ENCODE assay signal across 14 cellular contexts in the genomic region with DNA sequence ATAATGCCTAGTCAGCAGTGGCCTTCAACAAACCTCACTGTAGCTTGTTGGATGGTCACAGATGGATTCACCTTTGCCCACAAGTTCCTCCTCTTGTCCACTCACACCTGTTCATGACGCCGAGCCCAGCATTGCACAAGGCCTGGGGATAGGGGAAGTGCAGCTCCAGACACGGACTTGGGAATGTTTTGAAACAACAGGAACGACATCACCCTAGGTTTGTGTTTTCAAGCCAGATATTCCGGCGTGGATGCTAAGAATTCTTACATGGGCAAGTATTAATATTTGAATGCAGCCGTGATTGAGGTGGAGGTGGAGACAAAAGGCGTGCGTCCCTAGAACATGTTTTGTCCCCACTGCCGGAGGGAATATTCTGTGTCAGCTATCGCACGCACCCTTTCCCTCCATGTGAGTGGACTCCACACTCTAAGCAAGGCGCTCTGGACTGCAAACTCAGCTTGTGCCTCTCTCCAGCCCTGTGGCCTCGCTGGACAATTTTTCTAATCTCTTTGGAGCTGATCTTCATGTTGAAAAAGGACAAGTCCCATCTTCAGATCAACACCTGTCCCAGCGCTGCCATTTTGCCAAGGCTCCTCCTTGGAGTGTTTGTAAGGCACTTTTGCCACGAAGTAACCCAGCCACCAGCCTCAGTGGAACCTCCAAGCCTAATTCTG. TPM values are rescaled to one million over a fixed set of nuclear protein-coding genes. Genes with fewer than 3 reads are reported as not detected.
DNase-seq lines count a peak whose midpoint lies in the region; ATAC-seq, FAIRE-seq and TF ChIP-seq lines count a peak whose summit lies in the region.
"Had no signal": no experiment of that assay in that cellular context is flagged by ENCODE, and none has a peak within 500 bp of the region (broad histone marks: within the 10 kb centered on the region; RNA-seq: fewer than 3 reads in every experiment).

No MANE protein-coding gene starts in this region.

- no peak overlapping the region for H3K9ac ChIP-seq in H1 (replicated peaks in 1 of 4; ENCODE audit: extremely low read depth in 1 of 4, low read depth in 3 of 4, low read length in 3 of 4)
- no peak overlapping the region for H3K9ac ChIP-seq in parathyroid adenoma

- H4K91ac ChIP-seq in H1 (replicated peaks; ENCODE audit: insufficient read length, low read length) = no peak overlapping the region

- no TSS peak for BruUV-seq in PC-9 (replicated peaks; lab: Mats Ljungman, UMichigan)

- H3K36me3 Mint-ChIP-seq in T-helper 2 cell treated with Interferon-gamma antibody and Interleukin-4, amounts not matched to agents 5 μg/mL and 100 μg/mL, for 36 hours (ENCODE audit: low read depth) = peaks cover 17% of the 10 kb centered on the region

- H4K20me1 ChIP-seq in PC-9 (ENCODE audit: insufficient read depth) (no peaks in the 10 kb centered on the region), H1 (replicated peaks in 1 of 2; ENCODE audit: control insufficient read depth in 1 of 2, insufficient read depth in 2 of 2, low read length in 2 of 2) (no peaks in the 10 kb centered on the region)

- H2BK20ac ChIP-seq in H1 (ENCODE audit: low read length) = no peak overlapping the region

- peaks cover 13% of the 10 kb centered on the region; the same call in 1 of the 2 replicates for H3F3A ChIP-seq in PC-9 (ENCODE audit: insufficient read depth, low read depth)

- H3K4me1 ChIP-seq in PC-9 (replicated peaks; ENCODE audit: insufficient read depth) (peaks cover 38% of the 10 kb centered on the region), H1 (replicated peaks in 1 of 4; ENCODE audit: control insufficient read depth in 3 of 4, insufficient read depth in 4 of 4, low read length in 3 of 4) (peaks cover 6 to 20% (median 11%) of the 10 kb centered on the region in 4 experiments), parathyroid adenoma (peaks cover 14% of the 10 kb centered on the region), gastroesophageal sphincter (peaks cover 0 to 42% (median 16%) of the 10 kb centered on the region in 3 donors)

- H2BK120ac ChIP-seq in H1 (replicated peaks; ENCODE audit: low read depth, low read length) = no peak overlapping the region

- no peak overlapping the region for H3K18ac ChIP-seq in H1 (ENCODE audit: extremely low read depth, low read length)

- H3K9me2 ChIP-seq in PC-9 (ENCODE audit: insufficient read depth) = no peaks in the 10 kb centered on the region; the same call in 1 of the 2 replicates

- peaks cover 26% of the 10 kb centered on the region for H3K79me2 ChIP-seq in PC-9 (ENCODE audit: low read depth)
- H3K79me2 ChIP-seq in H1 (ENCODE audit: control insufficient read depth in 1 of 2, insufficient read depth in 2 of 2, low read length in 2 of 2) = peaks cover 7 to 25% of the 10 kb centered on the region in 2 experiments
- peaks cover 15% of the 10 kb centered on the region for H3K79me2 ChIP-seq in parathyroid adenoma

- no peak overlapping the region for H3K56ac ChIP-seq in H1 (replicated peaks; ENCODE audit: insufficient read length, low read depth, low read length)

- no peak for TF ChIP-seq EP300 in H1 (IDR thresholded peaks at IDR 0.05; ENCODE audit: borderline replicate concordance in 1 of 2, low read depth in 2 of 2, low read length in 2 of 2)
- TF ChIP-seq EP300 in gastroesophageal sphincter (IDR thresholded peaks at IDR 0.05) = no peak

- H3K14ac ChIP-seq in H1 (ENCODE audit: insufficient read length) = no peak overlapping the region

- TF ChIP-seq CTCF in PC-9 (conservative IDR thresholded peaks at IDR 0.05) (no peak), H1 (IDR thresholded peaks at IDR 0.05; ENCODE audit: control extremely low read depth in 1 of 3, insufficient read depth in 1 of 3, low read depth in 1 of 3, low read length in 3 of 3) (no peak), parathyroid adenoma (IDR thresholded peaks at IDR 0.05) (no peak), gastroesophageal sphincter (IDR thresholded peaks at IDR 0.05) (no peak)

- POLR2A ChIA-PET in PC-9 (lab: Charles Lee; ENCODE audit: unreplicated experiment) = no interaction called here
- POLR2A ChIA-PET in H1 (lab: Charles Lee; ENCODE audit: partially characterized antibody) = interaction anchor here (0.6 to 1.5 kb wide), 5 partner anchors 10 to 168 kb away, joined by 3 to 5 read pairs (median 3); no protein-coding TSS in a partner anchor

- intact Hi-C loops in PC-9 (cut with micrococcal nuclease; ENCODE audit: unreplicated experiment) = loop anchor here (5.0 kb wide), 2 partner anchors 77 to 492 kb away; no protein-coding TSS in a partner anchor

- H3K23ac ChIP-seq in H1 (ENCODE audit: insufficient read length) = no peak overlapping the region

- no peak for FAIRE-seq in H1 (lab: Jason Lieb, UNC)

- peak overlapping the region; percentile 75; the same call in 1 of the 2 replicates for H3K4me3 ChIP-seq in PC-9
- H3K4me3 ChIP-seq in H1 (ENCODE audit: extremely low read depth in 1 of 4, insufficient read depth in 2 of 4, low read depth in 3 of 4, low read length in 4 of 4) = no peak overlapping the region
- no peak overlapping the region for H3K4me3 ChIP-seq in parathyroid adenoma (ENCODE audit: low read depth, low read length)
- H3K4me3 ChIP-seq in gastroesophageal sphincter = no peak overlapping the region

- H2AFZ ChIP-seq in PC-9 (peak overlapping the region; percentile 65; the same call in 1 of the 2 replicates), H1 (ENCODE audit: low read length) (peak overlapping the region; percentile 31; the same call in 1 of the 2 replicates), parathyroid adenoma (peak overlapping the region; percentile 34)

- H2BK5ac ChIP-seq in H1 (ENCODE audit: low read depth, low read length) = 0 out of 2 replicates have a peak overlapping the region, but pooled peaks have one; percentile 2

- H3K27ac Mint-ChIP-seq in T-helper 2 cell treated with Interferon-gamma antibody and Interleukin-4, amounts not matched to agents 5 μg/mL and 100 μg/mL, for 36 hours = no peak overlapping the region

- H4K5ac ChIP-seq in H1 (ENCODE audit: insufficient read length, low read depth, low read length) = no peak overlapping the region

- no peak for TF ChIP-seq POLR2A in H1 (IDR thresholded peaks at IDR 0.05; ENCODE audit: control extremely low read depth in 1 of 2, low read depth in 2 of 2, low read length in 2 of 2)
- TF ChIP-seq POLR2A in gastroesophageal sphincter (IDR thresholded peaks at IDR 0.05) = no peak

- no peak for DNase-seq in T-helper 2 cell treated with Interferon-gamma antibody and Interleukin-4, amounts not matched to agents 5 μg/mL and 100 μg/mL, for 36 hours (ENCODE audit: low spot score)
- no peak for DNase-seq in T-helper 2 cell
- peak in 1 of 2 experiments; percentile 36 for DNase-seq in PC-9
- no peak for DNase-seq in H1 (ENCODE audit: low read depth in 1 of 2, low spot score in 2 of 2)
- no peak for DNase-seq in HT-29 (ENCODE audit: low spot score)
- DNase-seq: 8988T, NCI-H2107, T-helper 1 cell had no signal

- H3K27me3 ChIP-seq in PC-9 (ENCODE audit: insufficient read depth, low read depth) (no peaks in the 10 kb centered on the region), H1 (replicated peaks in 1 of 4; ENCODE audit: control insufficient read depth in 3 of 4, extremely low read depth in 1 of 4, insufficient read depth in 3 of 4, low read length in 3 of 4) (no peaks in the 10 kb centered on the region), parathyroid adenoma (ENCODE audit: control insufficient read depth, insufficient read depth, low read length) (no peaks in the 10 kb centered on the region), gastroesophageal sphincter (no peaks in the 10 kb centered on the region)

- TF ChIP-seq RAD21 in H1 (IDR thresholded peaks at IDR 0.05 in 1 of 2, conservative IDR thresholded peaks at IDR 0.05 in 1 of 2; ENCODE audit: low read depth in 2 of 2, low read length in 2 of 2) = no peak

- 89% methylated on average over 16 of the region's 16 CpGs; no CpG with 5 or more reads in 1 of the 2 experiments for WGBS in H1 (ENCODE audit: extremely low coverage in 1 of 2, insufficient coverage in 1 of 2, insufficient read length in 1 of 2, insufficient replicate concordance in 2 of 2, low coverage in 1 of 2, low lambda C conversion rate in 2 of 2, missing lambda C conversion rate in 1 of 2), 2 experiments
- 71 to 82% methylated on average over 4 to 16 of the region's 16 CpGs for WGBS in gastroesophageal sphincter (ENCODE audit: low coverage in 1 of 2), 2 donors

- 0 out of 2 replicates have a peak overlapping the region, but pooled peaks have one; percentile 65 for H2AK5ac ChIP-seq in H1 (ENCODE audit: low read depth, low read length)

- CTCF ChIA-PET in PC-9 (lab: Charles Lee) = no interaction called here
- CTCF ChIA-PET in H1 (lab: Charles Lee; ENCODE audit: partially characterized antibody) = interaction anchor here (0.6 to 1.5 kb wide), 10 partner anchors 9 to 1341 kb away, joined by 3 to 5 read pairs (median 3); no protein-coding TSS in a partner anchor

- H3K9me3 ChIP-seq in PC-9 (ENCODE audit: insufficient read depth, low read depth) (no peaks in the 10 kb centered on the region), H1 (ENCODE audit: insufficient read depth in 2 of 2, low read depth in 1 of 2, low read length in 1 of 2) (no peaks in the 10 kb centered on the region), parathyroid adenoma (ENCODE audit: control insufficient read depth, low read length) (no peaks in the 10 kb centered on the region), gastroesophageal sphincter (no peaks in the 10 kb centered on the region)

- H2BK15ac ChIP-seq in H1 (ENCODE audit: low read length) = 0 out of 2 replicates have a peak overlapping the region, but pooled peaks have one; percentile 88

- H3K9me3 Mint-ChIP-seq in T-helper 2 cell treated with Interferon-gamma antibody and Interleukin-4, amounts not matched to agents 5 μg/mL and 100 μg/mL, for 36 hours = no peaks in the 10 kb centered on the region

- no peak overlapping the region for H3K4ac ChIP-seq in H1 (replicated peaks; ENCODE audit: insufficient read length, low read depth, low read length)

- ATAC-seq in gastroesophageal sphincter = no peak
- ATAC-seq in HG02973 (IDR thresholded peaks at IDR 0.05; ENCODE audit: unreplicated experiment) = no peak

- no peak overlapping the region for H4K8ac ChIP-seq in H1 (ENCODE audit: extremely low read depth, insufficient read depth, low read length)

- peak overlapping the region; percentile 77 for H3K27ac ChIP-seq in PC-9
- H3K27ac ChIP-seq in H1 (ENCODE audit: low read depth, low read length) = no peak overlapping the region; the same call in 1 of the 2 replicates
- no peak overlapping the region for H3K27ac ChIP-seq in parathyroid adenoma
- no peak overlapping the region for H3K27ac ChIP-seq in gastroesophageal sphincter

- peaks cover 9% of the 10 kb centered on the region; the same call in 1 of the 2 replicates for H3K79me1 ChIP-seq in H1 (ENCODE audit: low read depth, low read length)

- peaks cover 9% of the 10 kb centered on the region for H3K23me2 ChIP-seq in H1 (ENCODE audit: low read depth, low read length)

- H3K4me1 Mint-ChIP-seq in T-helper 2 cell treated with Interferon-gamma antibody and Interleukin-4, amounts not matched to agents 5 μg/mL and 100 μg/mL, for 36 hours (ENCODE audit: low read depth) = peaks cover 31% of the 10 kb centered on the region

- no peak overlapping the region for H2BK12ac ChIP-seq in H1 (ENCODE audit: low read depth, low read length)

- peak overlapping the region; percentile 25 for H3K4me3 Mint-ChIP-seq in T-helper 2 cell treated with Interferon-gamma antibody and Interleukin-4, amounts not matched to agents 5 μg/mL and 100 μg/mL, for 36 hours

- H3K36me3 ChIP-seq in PC-9 (ENCODE audit: low read depth) = no peaks in the 10 kb centered on the region
- peaks cover 0 to 9% (median 0%) of the 10 kb centered on the region in 4 experiments; a peak in 2 of 8 replicates for H3K36me3 ChIP-seq in H1 (ENCODE audit: control insufficient read depth in 2 of 4, insufficient read depth in 4 of 4, low read length in 3 of 4)
- no peaks in the 10 kb centered on the region for H3K36me3 ChIP-seq in parathyroid adenoma (ENCODE audit: control insufficient read depth, insufficient read depth, low read length)
- peaks cover 0 to 2% of the 10 kb centered on the region in 2 donors for H3K36me3 ChIP-seq in gastroesophageal sphincter

- H3K4me2 ChIP-seq in PC-9 (peak overlapping the region; percentile 77), H1 (ENCODE audit: insufficient read depth in 1 of 2, low read depth in 2 of 2, low read length in 2 of 2) (no peak overlapping the region), parathyroid adenoma (ENCODE audit: low read length) (no peak overlapping the region)

- no peaks in the 10 kb centered on the region for H3K27me3 Mint-ChIP-seq in T-helper 2 cell treated with Interferon-gamma antibody and Interleukin-4, amounts not matched to agents 5 μg/mL and 100 μg/mL, for 36 hours (ENCODE audit: low read depth)

RNA-seq across cellular contexts. Expression of a gene that starts 2.0 kb away (rescaled TPM):
- total RNA-seq in PC-9 (2021) (60.9 and 73.2 TPM in 2 replicates), gastroesophageal sphincter (10 to 100 TPM; 17.1 to 33.1 (median 24.2) TPM)
- 39.3 and 39.8 TPM in 2 replicates for total RNA-seq in H1 (2021; fragmentation: NEBNext Ultra II Directional; extraction: Animal tissue kit (Norgen Biotek cat#: 25700))
- 25.8 and 29.0 TPM in 2 replicates for polyA plus RNA-seq in H1 (2011; rRNA removed)
- 33.5 TPM for polyA plus RNA-seq in H1 (2011; cell fraction: cytosol; rRNA removed)
- 65.3 TPM for polyA plus RNA-seq in H1 (2011; cell fraction: nucleus; rRNA removed)
- polyA plus RNA-seq in H1 (2012, experiment 1 of 2) = 20.1 to 25.9 TPM (median 23.8 TPM) in 4 replicates
- polyA plus RNA-seq in H1 (2012, experiment 2 of 2) = 21.4 TPM
- polyA plus RNA-seq in H1 (2013, experiment 1 of 2) = 20.6 TPM
- 21.1 TPM for polyA plus RNA-seq in H1 (2013, experiment 2 of 2)
- polyA minus RNA-seq in H1 (2011; rRNA and poly(A)+ RNA removed) = 45.5 and 52.3 TPM in 2 replicates
- 25.0 TPM for polyA minus RNA-seq in H1 (2011; cell fraction: cytosol; rRNA and poly(A)+ RNA removed)
- polyA minus RNA-seq in H1 (2011; cell fraction: nucleus; rRNA and poly(A)+ RNA removed) = 52.7 TPM
- 19.5 and 22.8 TPM in 2 replicates for total RNA-seq in HT-29 (2014; rRNA removed; shearing (Covaris generic))

RNA-seq across cellular contexts. Expression of a gene that starts 12.9 kb away (rescaled TPM):
- total RNA-seq in PC-9 (2021) (0.05 and 0.26 TPM in 2 replicates), gastroesophageal sphincter (not detected)
- not detected in 2 replicates for total RNA-seq in H1 (2021; fragmentation: NEBNext Ultra II Directional; extraction: Animal tissue kit (Norgen Biotek cat#: 25700))
- polyA plus RNA-seq in H1 (2011; rRNA removed) = not detected in 2 replicates
- polyA plus RNA-seq in H1 (2011; cell fraction: cytosol; rRNA removed) = not detected
- not detected for polyA plus RNA-seq in H1 (2011; cell fraction: nucleus; rRNA removed)
- polyA plus RNA-seq in H1 (2012, experiment 1 of 2) = not detected in 4 replicates
- not detected for polyA plus RNA-seq in H1 (2012, experiment 2 of 2)
- under 0.01 TPM for polyA plus RNA-seq in H1 (2013, experiment 1 of 2)
- polyA plus RNA-seq in H1 (2013, experiment 2 of 2) = not detected
- not detected in 2 replicates for polyA minus RNA-seq in H1 (2011; rRNA and poly(A)+ RNA removed)
- polyA minus RNA-seq in H1 (2011; cell fraction: cytosol; rRNA and poly(A)+ RNA removed) = not detected
- polyA minus RNA-seq in H1 (2011; cell fraction: nucleus; rRNA and poly(A)+ RNA removed) = not detected
- total RNA-seq in HT-29 (2014; rRNA removed; shearing (Covaris generic)) = not detected in 2 replicates
- total RNA-seq: aorta, glomerular endothelial cell, urinary bladder had no signal
- polyA plus RNA-seq: urinary bladder had no signal
